In the genomic region with DNA sequence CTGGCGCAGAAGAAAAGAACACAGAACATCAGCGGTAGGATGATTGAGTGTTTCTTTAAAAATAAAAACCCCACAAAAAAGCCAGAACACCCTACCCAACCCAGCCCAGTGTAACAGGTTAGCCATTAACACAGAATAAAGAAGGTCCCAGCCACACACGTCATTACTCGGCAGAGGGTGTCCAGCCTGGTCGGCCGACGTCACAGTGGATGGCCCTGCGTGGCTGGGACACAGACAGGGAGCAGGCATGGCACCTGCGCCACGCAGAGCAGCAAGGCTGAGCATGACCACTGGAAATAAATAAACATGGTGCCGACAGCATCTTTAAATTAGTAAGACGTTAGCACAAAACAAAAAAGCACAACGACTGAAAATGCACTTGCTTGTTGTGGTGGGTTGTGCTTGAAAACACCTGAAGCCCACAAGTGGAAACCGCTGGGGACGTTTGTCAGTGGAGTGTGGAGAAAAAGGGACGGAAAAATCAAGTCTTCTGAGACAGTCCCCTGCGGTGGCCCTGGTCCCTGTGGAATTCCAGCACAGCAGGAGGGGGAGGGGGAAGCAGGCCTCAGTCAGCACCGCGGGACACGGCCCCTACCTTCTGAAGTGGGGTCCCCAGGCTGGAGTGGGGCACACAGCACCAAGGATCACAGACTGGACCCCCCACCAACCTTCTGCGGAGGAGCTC, we compare ENCODE assay signal across 21 cellular contexts. TPM values are rescaled to one million over a fixed set of nuclear protein-coding genes. Genes with fewer than 3 reads are reported as not detected.
DNase-seq lines count a peak whose midpoint lies in the region; ATAC-seq and TF ChIP-seq lines count a peak whose summit lies in the region.
"Had no signal": no experiment of that assay in that cellular context is flagged by ENCODE, and none has a peak within 500 bp of the region (broad histone marks: within the 10 kb centered on the region; RNA-seq: fewer than 3 reads in every experiment).

No MANE protein-coding gene starts in this region.

- no peaks in the 10 kb centered on the region for H3K9me3 ChIP-seq in tibial artery
- H3K9me3 ChIP-seq in CD4-positive, alpha-beta T cell (ENCODE audit: control insufficient read depth, low read length), result no peaks in the 10 kb centered on the region
- H3K9me3 ChIP-seq: body of pancreas, heart left ventricle, SK-N-SH had no signal

- no peak for TF ChIP-seq CTCF in RWPE1 (conservative IDR thresholded peaks at IDR 0.05; ENCODE audit: low read depth)
- TF ChIP-seq CTCF in tibial artery (IDR thresholded peaks at IDR 0.05), result no peak
- TF ChIP-seq CTCF in CD4-positive, alpha-beta T cell (IDR thresholded peaks at IDR 0.05), result no peak

- CTCF ChIA-PET in RWPE1 (lab: Yijun Ruan, JAX), result interaction anchor here (1.2 to 1.9 kb wide), 3 partner anchors 19 to 51 kb away, joined by 4 to 13 read pairs (median 8); no protein-coding TSS in a partner anchor
- CTCF ChIA-PET in CD4-positive, alpha-beta T cell (lab: Charles Lee), result interaction anchor here (1.7 kb wide), 1 partner anchor 51 kb away, joined by 5 read pairs; no protein-coding TSS in a partner anchor

- intact Hi-C loops in tibial artery (cut with DNase I; ENCODE audit: low total_unique reads), result no loop called here
- intact Hi-C loops in CD4-positive, alpha-beta T cell (cut with DNase I, micrococcal nuclease), result no loop called here

- H3K27ac ChIP-seq in RWPE1 (peak overlapping the region; percentile 98), tibial artery (no peak overlapping the region)
- H3K27ac ChIP-seq in CD4-positive, alpha-beta T cell (ENCODE audit: low read depth, low read length), result no peak overlapping the region
- H3K27ac ChIP-seq: body of pancreas, heart left ventricle had no signal

- peaks cover 0 to 16% of the 10 kb centered on the region in 2 donors for H3K27me3 ChIP-seq in tibial artery
- no peaks in the 10 kb centered on the region for H3K27me3 ChIP-seq in CD4-positive, alpha-beta T cell (ENCODE audit: control insufficient read depth, insufficient read depth, low read length)
- H3K27me3 ChIP-seq: body of pancreas had no signal

- H3K4me3 Mint-ChIP-seq in effector memory CD8-positive, alpha-beta T cell, result peak overlapping the region in 1 of 2 donors; percentile 63
- no peak overlapping the region for H3K4me3 Mint-ChIP-seq in CD4-positive, alpha-beta T cell
- H3K4me3 Mint-ChIP-seq: dendritic cell treated with granulocyte-macrophage colony-stimulating factor and Interleukin-4, amounts not matched to agents 40 ng/mL and 50 ng/mL, for 4 days; memory B cell; neural crest cell had no signal

- no peak overlapping the region for H3K4me3 ChIP-seq in tibial artery
- H3K4me3 ChIP-seq: body of pancreas, heart left ventricle had no signal

- H3K36me3 Mint-ChIP-seq in effector memory CD8-positive, alpha-beta T cell (ENCODE audit: insufficient read depth), result peaks cover 100% of the 10 kb centered on the region
- H3K36me3 Mint-ChIP-seq in CD4-positive, alpha-beta T cell (ENCODE audit: low read depth), result peaks cover 30% of the 10 kb centered on the region

- H3K4me1 ChIP-seq in tibial artery, result no peaks in the 10 kb centered on the region
- H3K4me1 ChIP-seq: body of pancreas had no signal

- H3K27me3 Mint-ChIP-seq in effector memory CD8-positive, alpha-beta T cell, result no peaks in the 10 kb centered on the region
- H3K27me3 Mint-ChIP-seq in CD4-positive, alpha-beta T cell, result no peaks in the 10 kb centered on the region
- H3K27me3 Mint-ChIP-seq: memory B cell had no signal

- peak overlapping the region; percentile 22 to 96 for H3K27ac Mint-ChIP-seq in effector memory CD8-positive, alpha-beta T cell
- H3K27ac Mint-ChIP-seq in CD4-positive, alpha-beta T cell, result no peak overlapping the region
- H3K27ac Mint-ChIP-seq: dendritic cell treated with granulocyte-macrophage colony-stimulating factor and Interleukin-4, amounts not matched to agents 40 ng/mL and 50 ng/mL, for 4 days had no signal

- peaks cover 0 to 28% (median 11%) of the 10 kb centered on the region in 3 donors for H3K36me3 ChIP-seq in tibial artery

- no peak for ATAC-seq in effector memory CD8-positive, alpha-beta T cell (replicated peaks)
- ATAC-seq in CD4-positive, alpha-beta T cell (ENCODE audit: poor library complexity), result no peak
- ATAC-seq: body of pancreas, heart left ventricle had no signal

- DNase-seq in stimulated activated CD4-positive, alpha-beta T cell treated with anti-CD3 and anti-CD28 coated beads, Interleukin-2, amount 100 ng/mL, for 4 hours (ENCODE audit: low read depth), result peak; percentile 5
- no peak for DNase-seq in stimulated activated CD4-positive, alpha-beta T cell treated with anti-CD3 and anti-CD28 coated beads, Interleukin-2, amount 100 ng/mL, for 24 hours
- DNase-seq in RWPE1 (ENCODE audit: low spot score), result no peak
- DNase-seq in effector memory CD8-positive, alpha-beta T cell, result no peak
- no peak for DNase-seq in G401 (ENCODE audit: low spot score)
- no peak for DNase-seq in tibial artery
- DNase-seq in CD4-positive, alpha-beta T cell, result no peak
- no peak for DNase-seq in SKM-1 (lab: John Stamatoyannopoulos, UW; ENCODE audit: unreplicated experiment)
- DNase-seq: activated gamma-delta T cell treated with Interleukin-2 at 50 U/mL for 16 hours, body of pancreas, GF-D8, H7, heart left ventricle, NCI-H2029 treated with DMSO at 0.1 percent for 48 hours, NCI-H524, OCI-M1, SK-N-SH, substantia nigra had no signal

- in situ Hi-C loops in G401 (cut with HindIII; ENCODE audit: low sequenced_read_pairs), result no loop called here

- POLR2A ChIA-PET in RWPE1 (lab: Yijun Ruan, JAX; ENCODE audit: low non-redundant PET), result interaction anchor here (1.0 to 1.4 kb wide), 2 partner anchors 23 to 36 kb away, joined by 3 to 8 read pairs; no protein-coding TSS in a partner anchor
- POLR2A ChIA-PET in CD4-positive, alpha-beta T cell (lab: Charles Lee), result no interaction called here

- H3K9me3 Mint-ChIP-seq in effector memory CD8-positive, alpha-beta T cell, result no peaks in the 10 kb centered on the region
- H3K9me3 Mint-ChIP-seq in CD4-positive, alpha-beta T cell, result no peaks in the 10 kb centered on the region
- H3K9me3 Mint-ChIP-seq: dendritic cell treated with granulocyte-macrophage colony-stimulating factor and Interleukin-4, amounts not matched to agents 40 ng/mL and 50 ng/mL, for 4 days; memory B cell; neural crest cell had no signal

- H3K4me1 Mint-ChIP-seq in effector memory CD8-positive, alpha-beta T cell (ENCODE audit: low read depth in 2 of 2), result peaks cover 3 to 12% of the 10 kb centered on the region in 2 donors
- no peaks in the 10 kb centered on the region for H3K4me1 Mint-ChIP-seq in CD4-positive, alpha-beta T cell (ENCODE audit: low read depth)
- H3K4me1 Mint-ChIP-seq: neural crest cell had no signal

RNA-seq across cellular contexts. Expression of a gene that starts 39.2 kb away (rescaled TPM):
- total RNA-seq in G401 (2014; rRNA removed; shearing (Covaris generic)), result 25.5 and 25.7 TPM in 2 replicates
- total RNA-seq in CD4-positive, alpha-beta T cell, result 10 to 100 TPM; 80.3 to 85.3 TPM
